ENCODE assay signal across 12 cellular contexts in genomic region chr15:85496551-85497545, GRCh38.
DNase-seq lines count a peak whose midpoint lies in the region; TF ChIP-seq lines count a peak whose summit lies in the region.
"Had no signal": no experiment of that assay in that cellular context is flagged by ENCODE, and none has a peak within 500 bp of the region (broad histone marks: within the 10 kb centered on the region; RNA-seq: fewer than 3 reads in every experiment).

No MANE protein-coding gene starts in this region.

- no peak for TF ChIP-seq RAD21 in SK-N-SH (IDR thresholded peaks at IDR 0.05; ENCODE audit: low read length)

- H3K4me2 ChIP-seq in SK-N-SH: no peak overlapping the region

- no peaks in the 10 kb centered on the region for H3K9me2 ChIP-seq in SK-N-SH

- no peaks in the 10 kb centered on the region for H3K9me3 ChIP-seq in SK-N-SH
- H3K9me3 ChIP-seq: upper lobe of right lung had no signal

- peaks cover 7 to 53% of the 10 kb centered on the region in 2 experiments; a peak in 3 of 4 replicates for H3K4me1 ChIP-seq in SK-N-SH (ENCODE audit: control insufficient read depth in 1 of 2, insufficient read depth in 2 of 2, low read depth in 1 of 2, low read length in 1 of 2)

- H3K36me3 Mint-ChIP-seq in activated T-cell treated with anti-CD3 and anti-CD28 coated beads, Interleukin-2, amount 50 U/mL, for 24 hours (ENCODE audit: low read depth): no peaks in the 10 kb centered on the region
- no peaks in the 10 kb centered on the region for H3K36me3 Mint-ChIP-seq in nephron progenitor cell (ENCODE audit: low read depth)

- TF ChIP-seq CTCF in SK-N-SH (IDR thresholded peaks at IDR 0.05) (no peak), nephron progenitor cell (IDR thresholded peaks at IDR 0.05) (no peak)

- no peaks in the 10 kb centered on the region for H3K36me3 ChIP-seq in SK-N-SH (replicated peaks in 1 of 2; ENCODE audit: control insufficient read depth in 1 of 2, insufficient read depth in 2 of 2, low read length in 1 of 2)
- H3K36me3 ChIP-seq: upper lobe of right lung had no signal

- DNase-seq in activated T-cell treated with anti-CD3 and anti-CD28 coated beads, Interleukin-2, amount 50 U/mL, for 24 hours: no peak
- DNase-seq in activated T-cell treated with anti-CD3 and anti-CD28 coated beads, Interleukin-2, amount 50 U/mL, for 48 hours: no peak
- peak; percentile 79 for DNase-seq in NCI-H146 treated with DMSO at 0.1 percent for 48 hours (lab: John Stamatoyannopoulos, UW; ENCODE audit: unreplicated experiment)
- peak; percentile 17 for DNase-seq in SK-N-SH
- DNase-seq in nephron progenitor cell: no peak
- DNase-seq in middle frontal gyrus (ENCODE audit: extremely low spot score, low spot score): no peak
- DNase-seq in activated CD4-positive, CD25-positive, alpha-beta regulatory T cell (lab: John Stamatoyannopoulos, UW): no peak
- DNase-seq in HPDE6-E6E7 (ENCODE audit: extremely low spot score): no peak
- DNase-seq: ACHN; activated CD4-positive, alpha-beta T cell treated with anti-CD3 and anti-CD28 coated beads, Interleukin-2, amount 50 U/mL, for 1 hour; dorsolateral prefrontal cortex; upper lobe of right lung had no signal

- peaks cover 40% of the 10 kb centered on the region for H3K79me2 ChIP-seq in SK-N-SH (ENCODE audit: insufficient read depth)

- POLR2A ChIA-PET in SK-N-SH (lab: Yijun Ruan, JAX): no interaction called here

- peaks cover 4% of the 10 kb centered on the region for H3F3A ChIP-seq in SK-N-SH (replicated peaks; ENCODE audit: insufficient read depth)

- H3K27ac Mint-ChIP-seq in activated T-cell treated with anti-CD3 and anti-CD28 coated beads, Interleukin-2, amount 50 U/mL, for 24 hours: peak overlapping the region; percentile 1
- peak overlapping the region; percentile 67 for H3K27ac Mint-ChIP-seq in nephron progenitor cell

- no peak overlapping the region for H2AFZ ChIP-seq in SK-N-SH (ENCODE audit: low read depth)

- H3K27me3 ChIP-seq in SK-N-SH (ENCODE audit: insufficient read depth): no peaks in the 10 kb centered on the region
- H3K27me3 ChIP-seq: upper lobe of right lung had no signal

- no peaks in the 10 kb centered on the region for H3K9me3 Mint-ChIP-seq in activated T-cell treated with anti-CD3 and anti-CD28 coated beads, Interleukin-2, amount 50 U/mL, for 24 hours
- H3K9me3 Mint-ChIP-seq in nephron progenitor cell: no peaks in the 10 kb centered on the region

- peaks cover 85% of the 10 kb centered on the region for H3K4me1 Mint-ChIP-seq in activated T-cell treated with anti-CD3 and anti-CD28 coated beads, Interleukin-2, amount 50 U/mL, for 24 hours (ENCODE audit: low read depth)
- peaks cover 92% of the 10 kb centered on the region for H3K4me1 Mint-ChIP-seq in nephron progenitor cell

- WGBS in SK-N-SH (ENCODE audit: low lambda C conversion rate): 84% methylated on average over 4 of the region's 4 CpGs

- no peak overlapping the region for H3K9ac ChIP-seq in SK-N-SH

- no peaks in the 10 kb centered on the region for H3K27me3 Mint-ChIP-seq in activated T-cell treated with anti-CD3 and anti-CD28 coated beads, Interleukin-2, amount 50 U/mL, for 24 hours
- H3K27me3 Mint-ChIP-seq in nephron progenitor cell (ENCODE audit: low read depth, poor library complexity): no peaks in the 10 kb centered on the region

- CTCF ChIA-PET in SK-N-SH (lab: Yijun Ruan, JAX): interaction anchor here (0.9 to 1.6 kb wide), 8 partner anchors 8 to 166 kb away, joined by 3 to 8 read pairs (median 4); no protein-coding TSS in a partner anchor

- 0 out of 4 replicates have a peak, but pooled peaks of 1 of the 2 experiments have one; percentile 45 for TF ChIP-seq EP300 in SK-N-SH (IDR thresholded peaks at IDR 0.05; ENCODE audit: borderline replicate concordance in 1 of 2, low read depth in 1 of 2, low read length in 1 of 2)

- H3K27ac ChIP-seq in SK-N-SH (ENCODE audit: low read depth in 2 of 2, low read length in 1 of 2): peak overlapping the region in 1 of 2 experiments; percentile 98; a peak in 2 of 4 replicates
- H3K27ac ChIP-seq: dorsolateral prefrontal cortex, upper lobe of right lung had no signal

- H3K4me3 ChIP-seq in SK-N-SH (ENCODE audit: low read depth in 2 of 2, low read length in 1 of 2): no peak overlapping the region
- H3K4me3 ChIP-seq: dorsolateral prefrontal cortex, upper lobe of right lung had no signal

- no peak overlapping the region for H3K4me3 Mint-ChIP-seq in activated T-cell treated with anti-CD3 and anti-CD28 coated beads, Interleukin-2, amount 50 U/mL, for 24 hours
- H3K4me3 Mint-ChIP-seq in nephron progenitor cell: peak overlapping the region; percentile 1

- H4K20me1 ChIP-seq in SK-N-SH (ENCODE audit: insufficient read depth): peaks cover 4% of the 10 kb centered on the region; the same call in 1 of the 2 replicates

TF ChIP-seq in SK-N-SH, 30 proteins besides CTCF, POLR2A, EP300 and RAD21 (continues in another document):
- TF ChIP-seq RXRA (IDR thresholded peaks at IDR 0.05; ENCODE audit: borderline replicate concordance, low read depth): no peak
- TF ChIP-seq FOSL2 (IDR thresholded peaks at IDR 0.05; ENCODE audit: borderline replicate concordance, low read depth): no peak
- TF ChIP-seq YY1 (IDR thresholded peaks at IDR 0.05; ENCODE audit: low read depth): no peak
- TF ChIP-seq REST (IDR thresholded peaks at IDR 0.05; ENCODE audit: low read depth, low read length): no peak
- TF ChIP-seq SMC3 (IDR thresholded peaks at IDR 0.05; ENCODE audit: low read depth, low read length): no peak
- TF ChIP-seq, protein P1, sequence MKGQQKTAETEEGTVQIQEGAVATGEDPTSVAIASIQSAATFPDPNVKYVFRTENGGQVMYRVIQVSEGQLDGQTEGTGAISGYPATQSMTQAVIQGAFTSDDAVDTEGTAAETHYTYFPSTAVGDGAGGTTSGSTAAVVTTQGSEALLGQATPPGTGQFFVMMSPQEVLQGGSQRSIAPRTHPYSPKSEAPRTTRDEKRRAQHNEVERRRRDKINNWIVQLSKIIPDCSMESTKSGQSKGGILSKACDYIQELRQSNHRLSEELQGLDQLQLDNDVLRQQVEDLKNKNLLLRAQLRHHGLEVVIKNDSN (IDR thresholded peaks at IDR 0.05; ENCODE audit: borderline replicate concordance, low read depth): no peak
- TF ChIP-seq, protein P2, sequence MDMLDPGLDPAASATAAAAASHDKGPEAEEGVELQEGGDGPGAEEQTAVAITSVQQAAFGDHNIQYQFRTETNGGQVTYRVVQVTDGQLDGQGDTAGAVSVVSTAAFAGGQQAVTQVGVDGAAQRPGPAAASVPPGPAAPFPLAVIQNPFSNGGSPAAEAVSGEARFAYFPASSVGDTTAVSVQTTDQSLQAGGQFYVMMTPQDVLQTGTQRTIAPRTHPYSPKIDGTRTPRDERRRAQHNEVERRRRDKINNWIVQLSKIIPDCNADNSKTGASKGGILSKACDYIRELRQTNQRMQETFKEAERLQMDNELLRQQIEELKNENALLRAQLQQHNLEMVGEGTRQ (IDR thresholded peaks at IDR 0.05; ENCODE audit: borderline replicate concordance, low read depth, low read length): no peak
- no peak for TF ChIP-seq JUND (IDR thresholded peaks at IDR 0.05)
- TF ChIP-seq CHD2 (IDR thresholded peaks at IDR 0.05; ENCODE audit: low read length, partially characterized antibody): peak; percentile 19
- no peak for TF ChIP-seq PBX3 (IDR thresholded peaks at IDR 0.05)
- TF ChIP-seq TAF1 (IDR thresholded peaks at IDR 0.05; ENCODE audit: borderline replicate concordance, low read depth, low read length): no peak
- TF ChIP-seq EZH2phosphoT487 (IDR thresholded peaks at IDR 0.05; ENCODE audit: borderline replicate concordance, low read depth): no peak
- TF ChIP-seq GATA2 (CRISPR knock-in tag; IDR thresholded peaks at IDR 0.05): peak; percentile 94
- no peak for TF ChIP-seq MXI1 (IDR thresholded peaks at IDR 0.05; ENCODE audit: low read depth, low read length)
- no peak for TF ChIP-seq MEF2A (IDR thresholded peaks at IDR 0.05; ENCODE audit: borderline replicate concordance, low read depth)
- TF ChIP-seq ELF1 (IDR thresholded peaks at IDR 0.05): no peak
- TF ChIP-seq TCF12 (IDR thresholded peaks at IDR 0.05): no peak
- TF ChIP-seq TEAD4 (IDR thresholded peaks at IDR 0.05; ENCODE audit: borderline replicate concordance, insufficient read depth): no peak
- no peak for TF ChIP-seq NRF1 (IDR thresholded peaks at IDR 0.05; ENCODE audit: low read depth, low read length)

Comparison
In these comparisons a context has a peak if more than half of its experiments do, and no peak if none do; other contexts are left out.
1. DNase-seq: peak in NCI-H146 treated with DMSO at 0.1 percent for 48 hours (single experiment) and SK-N-SH (single experiment); none in activated T-cell treated with anti-CD3 and anti-CD28 coated beads, Interleukin-2, amount 50 U/mL, for 24 hours (single experiment), activated T-cell treated with anti-CD3 and anti-CD28 coated beads, Interleukin-2, amount 50 U/mL, for 48 hours (0 of 2), nephron progenitor cell (single experiment), middle frontal gyrus (single experiment), activated CD4-positive, CD25-positive, alpha-beta regulatory T cell (0 of 4) and HPDE6-E6E7 (single experiment).